Comparison of ENCODE assay signal across 18 cellular contexts in genomic region chr10:71345720-71346119, GRCh38. TPM values are rescaled to one million over a fixed set of nuclear protein-coding genes. Genes with fewer than 3 reads are reported as not detected.
"Had no signal": no experiment of that assay in that cellular context is flagged by ENCODE, and none has a peak within 500 bp of the region (broad histone marks: within the 10 kb centered on the region; RNA-seq: fewer than 3 reads in every experiment).

No MANE protein-coding gene starts in this region.

- H3K27ac ChIP-seq: cardiac muscle cell, foreskin keratinocyte, left ventricle myocardium inferior, neutrophil, pancreas, stomach, VCaP had no signal

- H3K9me3 Mint-ChIP-seq: activated naive CD8-positive, alpha-beta T cell treated with anti-CD3 and anti-CD28 coated beads for 36 hours; T-cell; type B pancreatic cell had no signal

- H3K27me3 Mint-ChIP-seq: activated naive CD8-positive, alpha-beta T cell treated with anti-CD3 and anti-CD28 coated beads for 36 hours; T-cell; type B pancreatic cell had no signal

- H3K4me3 Mint-ChIP-seq: activated naive CD8-positive, alpha-beta T cell treated with anti-CD3 and anti-CD28 coated beads for 36 hours; T-cell; type B pancreatic cell had no signal

- H3K36me3 Mint-ChIP-seq: activated naive CD8-positive, alpha-beta T cell treated with anti-CD3 and anti-CD28 coated beads for 36 hours had no signal

- H3K36me3 ChIP-seq: cardiac muscle cell, left ventricle myocardium inferior, neutrophil, pancreas, right lobe of liver had no signal

- H3K27ac Mint-ChIP-seq: activated naive CD8-positive, alpha-beta T cell treated with anti-CD3 and anti-CD28 coated beads for 36 hours; T-cell; type B pancreatic cell had no signal

- DNase-seq: activated CD4-positive, alpha-beta T cell treated with anti-CD3 and anti-CD28 coated beads, Interleukin-2, amount 50 U/mL, for 4 hours; activated naive CD4-positive, alpha-beta T cell; activated naive CD8-positive, alpha-beta T cell treated with anti-CD3 and anti-CD28 coated beads for 36 hours; amniotic stem cell; foreskin keratinocyte; hypothalamus; left ventricle myocardium inferior; pancreas; right lobe of liver; small intestine; stimulated activated CD4-positive, alpha-beta T cell treated with anti-CD3 and anti-CD28 coated beads, Interleukin-15, amount 100 ng/mL, for 24 hours; stimulated activated CD4-positive, alpha-beta T cell treated with anti-CD3 and anti-CD28 coated beads, Interleukin-2, amount 100 ng/mL, for 48 hours; stomach; T-cell had no signal

- H3K4me3 ChIP-seq: cardiac muscle cell, left ventricle myocardium inferior, pancreas, stomach had no signal

- H3K27me3 ChIP-seq: cardiac muscle cell, neutrophil, pancreas, right lobe of liver, stomach had no signal

- H3K4me1 Mint-ChIP-seq: activated naive CD8-positive, alpha-beta T cell treated with anti-CD3 and anti-CD28 coated beads for 36 hours had no signal

- ATAC-seq: foreskin keratinocyte, pancreas, T-cell had no signal

- H3K4me1 ChIP-seq: foreskin keratinocyte, left ventricle myocardium inferior, pancreas had no signal

- H3K9me3 ChIP-seq: left ventricle myocardium inferior, neutrophil, pancreas, right lobe of liver, stomach had no signal

RNA-seq across cellular contexts. Expression of gene CDH23, which starts 51.0 kb away (rescaled TPM):
- polyA plus RNA-seq: foreskin keratinocyte had no signal
